ENCODE assay signal across 27 cellular contexts in the genomic region with DNA sequence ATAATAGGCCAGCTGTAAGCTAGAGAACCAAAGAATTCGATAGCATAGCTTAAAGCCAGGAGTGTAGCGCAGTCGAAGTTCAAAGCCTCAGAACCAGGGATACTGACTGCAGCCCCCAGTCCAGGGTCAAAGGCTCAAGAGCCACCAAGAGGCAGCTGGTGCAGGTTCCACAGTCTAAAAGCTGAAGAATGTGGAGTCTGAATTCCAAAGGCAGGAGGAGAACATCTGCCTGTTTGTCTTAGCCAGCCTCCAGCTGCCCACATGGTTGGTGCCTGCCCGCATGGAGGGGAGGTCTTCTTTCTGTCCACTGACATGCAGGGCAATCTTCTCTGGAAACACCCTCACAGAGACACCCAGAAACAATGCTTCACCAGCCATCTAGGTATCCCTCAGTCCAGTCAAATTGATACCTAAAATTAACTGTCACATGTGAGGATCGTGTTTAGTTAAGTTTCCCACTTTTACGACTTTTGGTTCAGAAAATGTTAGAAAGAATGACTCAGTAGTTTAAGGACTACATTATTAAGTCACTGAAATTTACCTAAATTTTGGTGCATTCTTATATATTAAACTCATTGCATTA. TPM values are rescaled to one million over a fixed set of nuclear protein-coding genes. Genes with fewer than 3 reads are reported as not detected.
"Had no signal": no experiment of that assay in that cellular context is flagged by ENCODE, and none has a peak within 500 bp of the region (broad histone marks: within the 10 kb centered on the region; RNA-seq: fewer than 3 reads in every experiment).

No MANE protein-coding gene starts in this region.

- H3K27me3 Mint-ChIP-seq: activated naive CD4-positive, alpha-beta T cell treated with anti-CD3 and anti-CD28 coated beads, Interleukin-2, amount 10 ng/mL, durations not matched to agents 7 days and 5 days had no signal

- H3K27me3 ChIP-seq: body of pancreas, cardiac muscle cell, gastroesophageal sphincter, neutrophil, ovary, right atrium auricular region, upper lobe of left lung had no signal

- H3K27ac Mint-ChIP-seq: activated naive CD4-positive, alpha-beta T cell treated with anti-CD3 and anti-CD28 coated beads, Interleukin-2, amount 10 ng/mL, durations not matched to agents 7 days and 5 days; endodermal cell; mesothelial cell of epicardium; natural killer cell; T-helper 2 cell treated with Interferon-gamma antibody and Interleukin-4, amounts not matched to agents 5 μg/mL and 100 μg/mL, for 36 hours had no signal

- H3K9me3 ChIP-seq: body of pancreas, gastroesophageal sphincter, left ventricle myocardium inferior, neutrophil, ovary, psoas muscle, right atrium auricular region, SK-N-SH, thoracic aorta, upper lobe of left lung had no signal

- H3K36me3 Mint-ChIP-seq: natural killer cell had no signal

- ATAC-seq: body of pancreas, gastroesophageal sphincter, natural killer cell, psoas muscle had no signal

- H3K9ac ChIP-seq: SK-N-SH had no signal

- H3K4me1 ChIP-seq: body of pancreas, gastroesophageal sphincter, left ventricle myocardium inferior, psoas muscle, right atrium auricular region, upper lobe of left lung had no signal

- H3K4me3 Mint-ChIP-seq: activated naive CD4-positive, alpha-beta T cell treated with anti-CD3 and anti-CD28 coated beads, Interleukin-2, amount 10 ng/mL, durations not matched to agents 7 days and 5 days; endodermal cell; mesothelial cell of epicardium; natural killer cell; T-helper 2 cell treated with Interferon-gamma antibody and Interleukin-4, amounts not matched to agents 5 μg/mL and 100 μg/mL, for 36 hours had no signal

- H3K36me3 ChIP-seq: ovary had no signal

- H3K4me3 ChIP-seq: body of pancreas, cardiac muscle cell, gastroesophageal sphincter, left ventricle myocardium inferior, ovary, psoas muscle, right atrium auricular region, thoracic aorta, upper lobe of left lung had no signal

- H3K4me1 Mint-ChIP-seq: endodermal cell, mesothelial cell of epicardium, natural killer cell had no signal

- H3K27ac ChIP-seq: body of pancreas, cardiac muscle cell, epithelial cell of prostate, gastroesophageal sphincter, left ventricle myocardium inferior, neutrophil, ovary, psoas muscle, right atrium auricular region, thoracic aorta, upper lobe of left lung had no signal

- H3K4me2 ChIP-seq: SK-N-SH had no signal

- H3K9me3 Mint-ChIP-seq: natural killer cell; T-helper 2 cell treated with Interferon-gamma antibody and Interleukin-4, amounts not matched to agents 5 μg/mL and 100 μg/mL, for 36 hours had no signal

- DNase-seq: activated CD4-positive, alpha-beta T cell treated with anti-CD3 and anti-CD28 coated beads for 1 hour; activated CD4-positive, alpha-beta T cell treated with anti-CD3 and anti-CD28 coated beads, Interleukin-2, amount 50 U/mL, for 4 hours; activated effector memory CD4-positive, alpha-beta T cell treated with anti-CD3 and anti-CD28 coated beads, Interleukin-2, amount 50 U/mL, for 16 hours; activated naive CD4-positive, alpha-beta T cell treated with anti-CD3 and anti-CD28 coated beads, Interleukin-2, amount 10 ng/mL, durations not matched to agents 7 days and 5 days; anterior cingulate cortex; body of pancreas; cortex of kidney; endodermal cell; head of caudate nucleus; hypothalamus; left ventricle myocardium inferior; natural killer cell; ovary; psoas muscle; SK-N-SH; stimulated activated CD4-positive, alpha-beta T cell treated with anti-CD3 and anti-CD28 coated beads, Interleukin-12 subunit alpha, Interleukin-12 subunit beta, amount 100 ng/mL, for 4 hours; stimulated activated CD4-positive, alpha-beta T cell treated with anti-CD3 and anti-CD28 coated beads, Interleukin-4, amount 100 ng/mL, for 4 hours; upper lobe of left lung had no signal

RNA-seq across cellular contexts. Expression of gene RHOH, which starts 52.8 kb away (rescaled TPM):
- total RNA-seq: cardiac muscle cell, lung microvascular endothelial cell had no signal
- polyA plus RNA-seq: cardiac muscle cell, SK-N-SH had no signal
